In genomic region chr4:15163284-15163645, GRCh38 we compare ENCODE assay signal across 21 cellular contexts.
"Had no signal": no experiment of that assay in that cellular context is flagged by ENCODE, and none has a peak within 500 bp of the region (broad histone marks: within the 10 kb centered on the region; RNA-seq: fewer than 3 reads in every experiment).

No MANE protein-coding gene starts in this region.

- H3K27ac ChIP-seq: breast epithelium, SJSA1 had no signal

- H3K4me1 ChIP-seq: breast epithelium, SJSA1 had no signal

- DNase-seq: activated CD4-positive, alpha-beta T cell treated with anti-CD3 and anti-CD28 coated beads for 36 hours; activated CD4-positive, alpha-beta T cell treated with anti-CD3 and anti-CD28 coated beads, Interleukin-2, amount 50 U/mL, for 1 hour; activated CD8-positive, alpha-beta memory T cell treated with anti-CD3 and anti-CD28 coated beads, Interleukin-2, amount 50 U/mL, for 4 hours; activated CD8-positive, alpha-beta T cell treated with anti-CD3 and anti-CD28 coated beads for 36 hours; activated gamma-delta T cell treated with Interleukin-2 at 50 U/mL for 16 hours; activated naive CD4-positive, alpha-beta T cell treated with anti-CD3 and anti-CD28 coated beads, Interleukin-2, amount 10 ng/mL, durations not matched to agents 7 days and 5 days; activated naive CD8-positive, alpha-beta T cell treated with anti-CD3 and anti-CD28 coated beads for 36 hours; activated T-cell treated with anti-CD3 and anti-CD28 coated beads, Interleukin-2, amount 50 U/mL, for 72 hours; anterior cingulate cortex; central memory CD4-positive, alpha-beta T cell; MG63; NCI-H1436; NCI-H1694 treated with DMSO at 0.1 percent for 48 hours; NCI-H2029 treated with DMSO at 0.1 percent for 48 hours; NCI-H510A treated with DMSO at 0.1 percent for 48 hours; SHP77; T-cell; T1000 had no signal

- H3K4me3 ChIP-seq: breast epithelium, MG63, SJSA1 had no signal

- H3K27me3 ChIP-seq: breast epithelium, MG63, SJSA1 had no signal

- H3K36me3 ChIP-seq: breast epithelium, MG63, SJSA1 had no signal

- FAIRE-seq: TTC549 had no signal

- H3K9me3 ChIP-seq: breast epithelium, MG63, SJSA1 had no signal
